1 cellular context compared by ENCODE assay signal in genomic region chr3:178522200-178523052, GRCh38.
TF ChIP-seq lines count a peak whose summit lies in the region.

No MANE protein-coding gene starts in this region.

TF ChIP-seq in GM12878, 131 proteins besides CTCF, POLR2A, EP300 and RAD21 (continued from another document):
- TF ChIP-seq ZNF592 (IDR thresholded peaks at IDR 0.05) (0 out of 2 replicates have a peak, but pooled peaks have one; percentile 51), RUNX3 (IDR thresholded peaks at IDR 0.05; ENCODE audit: low read length) (0 out of 2 replicates have a peak, but pooled peaks have one; percentile 18), ZNF687 (IDR thresholded peaks at IDR 0.05) (peak; percentile 70), PML (IDR thresholded peaks at IDR 0.05; ENCODE audit: low read length) (peak; percentile 76), SRF (IDR thresholded peaks at IDR 0.05; ENCODE audit: low read depth in 2 of 2, low read length in 2 of 2) (no peak), ZBTB11 (CRISPR knock-in tag; IDR thresholded peaks at IDR 0.05) (no peak), CBX3 (IDR thresholded peaks at IDR 0.05; ENCODE audit: borderline replicate concordance, low read depth) (no peak), ZNF384 (IDR thresholded peaks at IDR 0.05; ENCODE audit: borderline replicate concordance, low read depth, low read length) (peak; percentile 69; the same call in 1 of the 2 replicates), MYB (IDR thresholded peaks at IDR 0.05; ENCODE audit: borderline replicate concordance, low read depth, low read length) (no peak), DPF2 (IDR thresholded peaks at IDR 0.05) (no peak), CBX5 (IDR thresholded peaks at IDR 0.05; ENCODE audit: low read depth) (0 out of 2 replicates have a peak, but pooled peaks have one; percentile 70), FOXM1 (IDR thresholded peaks at IDR 0.05; ENCODE audit: low read depth, low read length) (0 out of 2 replicates have a peak, but pooled peaks have one; percentile 39), SMAD5 (IDR thresholded peaks at IDR 0.05; ENCODE audit: low read depth) (0 out of 2 replicates have a peak, but pooled peaks have one; percentile 59), GATAD2B (conservative IDR thresholded peaks at IDR 0.05; ENCODE audit: low read depth) (no peak), TCF7 (IDR thresholded peaks at IDR 0.05; ENCODE audit: borderline replicate concordance) (0 out of 2 replicates have a peak, but pooled peaks have one; percentile 47), NBN (IDR thresholded peaks at IDR 0.05) (0 out of 2 replicates have a peak, but pooled peaks have one; percentile 12), SMC3 (IDR thresholded peaks at IDR 0.05; ENCODE audit: borderline replicate concordance, low read length) (no peak)
